7 cellular contexts compared by ENCODE assay signal in the genomic region with DNA sequence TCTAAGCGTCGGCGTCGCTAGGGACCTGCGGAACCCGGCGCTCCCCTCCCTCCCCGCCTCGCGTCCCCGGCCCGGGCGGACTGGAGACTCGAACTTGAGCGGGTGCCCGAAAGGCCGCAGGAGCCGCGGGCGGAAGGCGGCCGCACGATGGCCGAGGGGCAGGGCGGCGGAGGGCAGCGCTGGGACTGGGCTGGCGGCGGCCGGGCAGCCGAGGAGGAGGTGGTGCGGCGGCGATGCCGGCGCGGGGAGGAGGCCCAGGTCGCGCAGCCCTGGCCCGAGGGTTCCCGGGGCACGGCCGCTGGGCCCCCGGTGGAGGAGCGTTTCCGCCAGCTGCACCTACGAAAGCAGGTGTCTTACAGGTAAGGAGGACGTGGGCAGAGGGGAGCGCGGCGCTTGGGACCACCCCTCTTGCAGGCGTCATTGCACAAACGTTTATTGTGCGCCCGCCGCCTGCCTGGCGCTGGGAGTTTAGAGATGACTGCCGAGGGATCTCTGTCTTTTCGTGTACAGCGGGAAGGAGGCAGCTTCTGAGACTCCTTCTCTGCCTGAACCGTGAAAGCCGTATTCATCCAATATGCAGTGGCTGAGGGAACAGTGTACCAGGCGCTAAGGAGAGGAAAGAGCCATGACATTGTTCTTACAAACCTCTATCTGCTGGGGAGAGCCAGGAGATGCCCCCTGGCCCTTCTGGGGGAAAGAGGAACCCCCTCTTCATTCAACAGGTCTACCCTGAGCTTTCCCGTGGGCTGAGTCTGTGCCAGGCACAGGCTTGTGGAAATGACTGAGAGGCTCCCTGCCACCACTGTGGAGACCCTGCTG. TPM values are rescaled to one million over a fixed set of nuclear protein-coding genes. Genes with fewer than 3 reads are reported as not detected.
DNase-seq lines count a peak whose midpoint lies in the region; TF ChIP-seq lines count a peak whose summit lies in the region.

No MANE protein-coding gene starts in this region.

- DNase-seq in HFFc6 (no peak), foreskin fibroblast (peak in 1 of 2 donors; percentile 38), retinal pigment epithelial cell (ENCODE audit: low read depth) (no peak), PC-9 (no peak), SIG-M5 treated with dmso at 0.1 percent for 504 hours (lab: John Stamatoyannopoulos, UW; ENCODE audit: unreplicated experiment) (no peak), superior temporal gyrus (ENCODE audit: extremely low spot score) (no peak)

- intact Hi-C loops in PC-9 (cut with micrococcal nuclease; ENCODE audit: unreplicated experiment), result no loop called here

- peaks cover 44% of the 10 kb centered on the region for H3F3A ChIP-seq in PC-9 (ENCODE audit: insufficient read depth, low read depth)

- no peaks in the 10 kb centered on the region for H3K9me2 ChIP-seq in PC-9 (ENCODE audit: insufficient read depth)

- no peaks in the 10 kb centered on the region for H3K79me2 ChIP-seq in PC-9 (ENCODE audit: low read depth)

- peaks cover 49% of the 10 kb centered on the region for H3K27me3 Mint-ChIP-seq in HFFc6 (ENCODE audit: insufficient read depth)

- H3K4me2 ChIP-seq in PC-9, result no peak overlapping the region

- no peaks in the 10 kb centered on the region for H4K20me1 ChIP-seq in PC-9 (ENCODE audit: insufficient read depth)

- peaks cover 16% of the 10 kb centered on the region for H3K4me1 Mint-ChIP-seq in HFFc6 (ENCODE audit: low read depth)

- H3K4me3 Mint-ChIP-seq in HFFc6, result peak overlapping the region; percentile 64

- H3K4me1 ChIP-seq in PC-9 (replicated peaks; ENCODE audit: insufficient read depth), result peaks cover 40% of the 10 kb centered on the region

- no peaks in the 10 kb centered on the region for H3K9me3 Mint-ChIP-seq in HFFc6

- H3K27ac ChIP-seq in PC-9, result no peak overlapping the region

- H3K27me3 ChIP-seq in PC-9 (ENCODE audit: insufficient read depth, low read depth), result no peaks in the 10 kb centered on the region

- POLR2A ChIA-PET in PC-9 (lab: Charles Lee; ENCODE audit: unreplicated experiment), result interaction anchor here (0.7 kb wide), 1 partner anchor 47 kb away, joined by 3 read pairs; no protein-coding TSS in a partner anchor

- H2AFZ ChIP-seq in PC-9, result no peak overlapping the region

- TF ChIP-seq CTCF in HFFc6 (IDR thresholded peaks at IDR 0.05) (no peak), WI38 (IDR thresholded peaks at IDR 0.05; ENCODE audit: low read depth, low read length) (no peak), foreskin fibroblast (IDR thresholded peaks at IDR 0.05; ENCODE audit: low read depth, low read length) (no peak), retinal pigment epithelial cell (conservative IDR thresholded peaks at IDR 0.05; ENCODE audit: low read depth, low read length) (no peak), PC-9 (conservative IDR thresholded peaks at IDR 0.05) (no peak)

- no TSS peak for BruUV-seq in PC-9 (replicated peaks; lab: Mats Ljungman, UMichigan)

- H3K36me3 Mint-ChIP-seq in HFFc6 (ENCODE audit: low read depth), result no peaks in the 10 kb centered on the region

- no peaks in the 10 kb centered on the region for H3K9me3 ChIP-seq in PC-9 (ENCODE audit: insufficient read depth, low read depth)

- no peaks in the 10 kb centered on the region for H3K36me3 ChIP-seq in PC-9 (ENCODE audit: low read depth)

- H3K4me3 ChIP-seq in WI38 (ENCODE audit: low read depth, low read length) (0 out of 2 replicates have a peak overlapping the region, but pooled peaks have one; percentile 20), foreskin fibroblast (ENCODE audit: low read depth in 1 of 2, low read length in 2 of 2) (peak overlapping the region; percentile 22 to 30), retinal pigment epithelial cell (ENCODE audit: low read length) (peak overlapping the region; percentile 28), PC-9 (no peak overlapping the region)

- CTCF ChIA-PET in PC-9 (lab: Charles Lee), result interaction anchor here (0.7 kb wide), 1 partner anchor 1076 kb away, joined by 3 read pairs; no protein-coding TSS in a partner anchor

- H3K27ac Mint-ChIP-seq in HFFc6, result no peak overlapping the region

RNA-seq across cellular contexts. Expression of gene DGKZ, which starts 13.9 kb away (rescaled TPM):
- total RNA-seq in HFFc6 (2021; fragmentation: NEBNext Ultra II Directional; extraction: Animal tissue kit (Norgen Biotek cat#: 25700)), result 10 to 100 TPM; 40.4 to 49.8 (median 46.2) TPM
- 49.3 and 67.5 TPM in 2 replicates for total RNA-seq in PC-9 (2021)

RNA-seq across cellular contexts. Expression of gene MDK, which starts 48.1 kb away (rescaled TPM):
- total RNA-seq in HFFc6 (2021; fragmentation: NEBNext Ultra II Directional; extraction: Animal tissue kit (Norgen Biotek cat#: 25700)), result 10 to 100 TPM in 5 of 6 experiments, 1 to 10 TPM in 1; 9.7 to 22.9 (median 18.9) TPM
- total RNA-seq in PC-9 (2021), result 399 and 464 TPM in 2 replicates

RNA-seq across cellular contexts. Expression of gene CREB3L1, which starts 55.9 kb away (rescaled TPM):
- 100 to 1,000 TPM; 282 to 328 (median 310) TPM for total RNA-seq in HFFc6 (2021; fragmentation: NEBNext Ultra II Directional; extraction: Animal tissue kit (Norgen Biotek cat#: 25700))
- 1.3 and 3.1 TPM in 2 replicates for total RNA-seq in PC-9 (2021)

RNA-seq across cellular contexts. Expression of gene CHRM4, which starts 58.2 kb away (rescaled TPM):
- total RNA-seq in HFFc6 (2021; fragmentation: NEBNext Ultra II Directional; extraction: Animal tissue kit (Norgen Biotek cat#: 25700)), result not detected
- total RNA-seq in PC-9 (2021), result 0.31 TPM in 1 of 2 replicates, not detected in the other

Comparison
In these comparisons a context has a peak if more than half of its experiments do, and no peak if none do; other contexts are left out.
1. RNA of gene MDK, which starts 48.1 kb away (total RNA-seq): 399 to 464 TPM in PC-9; 9.7 to 22.9 TPM in HFFc6; every median in the first group is over 10 times any median in the second.
2. RNA of gene CREB3L1, which starts 55.9 kb away (total RNA-seq): 282 to 328 TPM in HFFc6; 1.3 to 3.1 TPM in PC-9; every median in the first group is over 10 times any median in the second.